ENCODE assay signal across 1 cellular context in the genomic region with DNA sequence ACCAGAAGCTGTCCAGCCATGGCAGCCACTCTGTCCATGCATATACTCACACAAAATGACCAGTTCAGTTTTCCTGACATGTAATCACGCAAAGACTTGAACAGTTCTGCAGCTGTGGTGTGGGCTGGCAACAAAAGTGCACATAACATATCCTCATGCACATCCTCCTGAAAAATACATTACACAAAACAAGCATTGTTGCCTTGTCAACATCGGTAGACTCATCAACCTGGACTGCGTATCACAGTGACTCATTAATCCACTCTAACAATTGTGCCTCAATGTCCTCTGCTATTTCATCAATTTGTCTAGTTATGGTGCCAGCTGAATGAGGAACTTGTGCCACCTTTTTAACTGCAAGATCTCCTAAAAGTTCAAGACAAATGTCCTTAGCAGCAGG.
TF ChIP-seq lines count a peak whose summit lies in the region.

No MANE protein-coding gene starts in this region.

TF ChIP-seq in IMR-90, 13 proteins besides CTCF, POLR2A, EP300 and RAD21:
- TF ChIP-seq CHD1 (IDR thresholded peaks at IDR 0.05; ENCODE audit: low read depth, low read length) (no peak), NFE2L2 (IDR thresholded peaks at IDR 0.05; ENCODE audit: low read depth, low read length) (no peak), MAFK (IDR thresholded peaks at IDR 0.05; ENCODE audit: low read depth, low read length) (no peak), BHLHE40 (IDR thresholded peaks at IDR 0.05; ENCODE audit: low read depth, low read length) (no peak), RCOR1 (IDR thresholded peaks at IDR 0.05; ENCODE audit: insufficient replicate concordance, low read length) (no peak), MAZ (IDR thresholded peaks at IDR 0.05; ENCODE audit: borderline replicate concordance, low read depth, low read length) (no peak), SMC3 (IDR thresholded peaks at IDR 0.05; ENCODE audit: low read depth, low read length) (no peak), RFX5 (IDR thresholded peaks at IDR 0.05; ENCODE audit: low read depth, low read length) (no peak), FOS (IDR thresholded peaks at IDR 0.05; ENCODE audit: low read depth, low read length) (no peak), CEBPB (IDR thresholded peaks at IDR 0.05; ENCODE audit: low read depth, low read length) (no peak), MXI1 (IDR thresholded peaks at IDR 0.05; ENCODE audit: borderline replicate concordance, low read depth, low read length) (no peak)
- TF ChIP-seq, protein P1, sequence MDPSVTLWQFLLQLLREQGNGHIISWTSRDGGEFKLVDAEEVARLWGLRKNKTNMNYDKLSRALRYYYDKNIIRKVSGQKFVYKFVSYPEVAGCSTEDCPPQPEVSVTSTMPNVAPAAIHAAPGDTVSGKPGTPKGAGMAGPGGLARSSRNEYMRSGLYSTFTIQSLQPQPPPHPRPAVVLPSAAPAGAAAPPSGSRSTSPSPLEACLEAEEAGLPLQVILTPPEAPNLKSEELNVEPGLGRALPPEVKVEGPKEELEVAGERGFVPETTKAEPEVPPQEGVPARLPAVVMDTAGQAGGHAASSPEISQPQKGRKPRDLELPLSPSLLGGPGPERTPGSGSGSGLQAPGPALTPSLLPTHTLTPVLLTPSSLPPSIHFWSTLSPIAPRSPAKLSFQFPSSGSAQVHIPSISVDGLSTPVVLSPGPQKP (IDR thresholded peaks at IDR 0.05; ENCODE audit: borderline replicate concordance, low read depth, low read length), result no peak
- TF ChIP-seq, protein P2, sequence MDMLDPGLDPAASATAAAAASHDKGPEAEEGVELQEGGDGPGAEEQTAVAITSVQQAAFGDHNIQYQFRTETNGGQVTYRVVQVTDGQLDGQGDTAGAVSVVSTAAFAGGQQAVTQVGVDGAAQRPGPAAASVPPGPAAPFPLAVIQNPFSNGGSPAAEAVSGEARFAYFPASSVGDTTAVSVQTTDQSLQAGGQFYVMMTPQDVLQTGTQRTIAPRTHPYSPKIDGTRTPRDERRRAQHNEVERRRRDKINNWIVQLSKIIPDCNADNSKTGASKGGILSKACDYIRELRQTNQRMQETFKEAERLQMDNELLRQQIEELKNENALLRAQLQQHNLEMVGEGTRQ (IDR thresholded peaks at IDR 0.05; ENCODE audit: low read depth, low read length), result no peak
